Comparison of ENCODE assay signal across 9 cellular contexts in genomic region chr3:100316656-100317069, GRCh38. TPM values are rescaled to one million over a fixed set of nuclear protein-coding genes. Genes with fewer than 3 reads are reported as not detected.
DNase-seq lines count a peak whose midpoint lies in the region; ATAC-seq and TF ChIP-seq lines count a peak whose summit lies in the region.
"Had no signal": no experiment of that assay in that cellular context is flagged by ENCODE, and none has a peak within 500 bp of the region (broad histone marks: within the 10 kb centered on the region; RNA-seq: fewer than 3 reads in every experiment).

No MANE protein-coding gene starts in this region.

- peaks cover 17% of the 10 kb centered on the region for H3K36me3 ChIP-seq in SK-N-MC (ENCODE audit: insufficient read depth, low read length)
- peaks cover 53% of the 10 kb centered on the region for H3K36me3 ChIP-seq in lower lobe of right lung
- H3K36me3 ChIP-seq in testis (ENCODE audit: low read depth, missing control alignments): no peaks in the 10 kb centered on the region

- H3K4me1 ChIP-seq in lower lobe of right lung: peaks cover 5% of the 10 kb centered on the region
- H3K4me1 ChIP-seq in testis: peaks cover 4% of the 10 kb centered on the region

- WGBS in testis, 2 donors: 40 to 42% methylated on average over 8 of the region's 8 CpGs

- H3K27ac ChIP-seq in SK-N-MC: no peak overlapping the region
- no peak overlapping the region for H3K27ac ChIP-seq in lower lobe of right lung
- H3K27ac ChIP-seq in testis: no peak overlapping the region
- H3K27ac ChIP-seq: BLaER1 treated with 17β-estradiol and CSF1 and Interleukin-3, amounts not matched to agents 10 nM and 100 nM had no signal

- peak; percentile 6 for DNase-seq in DMS153 treated with DMSO at 0.1 percent for 48 hours (lab: John Stamatoyannopoulos, UW; ENCODE audit: unreplicated experiment)
- no peak for DNase-seq in DMS153 (lab: John Stamatoyannopoulos, UW)
- peak; percentile 44 for DNase-seq in Jurkat, Clone E6-1 (ENCODE audit: low read depth, low spot score)
- DNase-seq in SK-N-MC (ENCODE audit: low read depth, low spot score): peak; percentile 64
- peak; percentile 60 for DNase-seq in dedifferentiated amniotic fluid mesenchymal stem cell (ENCODE audit: extremely low spot score)
- DNase-seq in lower lobe of right lung: no peak
- DNase-seq in testis: peak; percentile 41

- intact Hi-C loops in lower lobe of right lung (cut with DNase I): no loop called here
- intact Hi-C loops in testis (cut with DNase I; ENCODE audit: low total_unique reads): no loop called here

- H3K9me3 ChIP-seq in SK-N-MC (ENCODE audit: low read depth, low read length): no peaks in the 10 kb centered on the region
- no peaks in the 10 kb centered on the region for H3K9me3 ChIP-seq in lower lobe of right lung
- H3K9me3 ChIP-seq in testis: no peaks in the 10 kb centered on the region
- H3K9me3 ChIP-seq: BLaER1 treated with 17β-estradiol and CSF1 and Interleukin-3, amounts not matched to agents 10 nM and 100 nM had no signal

- H3K4me3 ChIP-seq in Jurkat, Clone E6-1 (ENCODE audit: low read length): no peak overlapping the region
- H3K4me3 ChIP-seq in SK-N-MC (no peak overlapping the region), lower lobe of right lung (no peak overlapping the region), testis (no peak overlapping the region)
- H3K4me3 ChIP-seq: BLaER1 treated with 17β-estradiol and CSF1 and Interleukin-3, amounts not matched to agents 10 nM and 100 nM had no signal

- H3K9ac ChIP-seq in SK-N-MC (ENCODE audit: insufficient read length): no peak overlapping the region

- TF ChIP-seq CTCF in lower lobe of right lung (IDR thresholded peaks at IDR 0.05): peak; percentile 60
- peak; percentile 46 to 61 (median 47) for TF ChIP-seq CTCF in testis (IDR thresholded peaks at IDR 0.05)

- TF ChIP-seq POLR2A in testis (IDR thresholded peaks at IDR 0.05): no peak

- peak; percentile 78 for ATAC-seq in GM21619 (IDR thresholded peaks at IDR 0.05; ENCODE audit: unreplicated experiment)
- ATAC-seq in lower lobe of right lung: peak; percentile 69 to 76

- H3K27me3 ChIP-seq in lower lobe of right lung (ENCODE audit: low read depth) (no peaks in the 10 kb centered on the region), testis (no peaks in the 10 kb centered on the region)
- H3K27me3 ChIP-seq: BLaER1 treated with 17β-estradiol and CSF1 and Interleukin-3, amounts not matched to agents 10 nM and 100 nM had no signal

RNA-seq across cellular contexts. Expression of gene NIT2, which starts 17.9 kb away (rescaled TPM):
- 115 TPM for polyA plus RNA-seq in Jurkat, Clone E6-1 (2012; ENCODE audit: insufficient read depth, insufficient read length)
- total RNA-seq in lower lobe of right lung (33.9 TPM), testis (10 to 100 TPM; 22.9 to 29.1 TPM)
- polyA plus RNA-seq in testis (ENCODE audit: insufficient read depth, low read depth, low replicate concordance): 21.7 TPM

RNA-seq across cellular contexts. Expression of gene TBC1D23, which starts 55.9 kb away (rescaled TPM):
- polyA plus RNA-seq in Jurkat, Clone E6-1 (2012; ENCODE audit: insufficient read depth, insufficient read length): 7.6 TPM
- 41.9 TPM for total RNA-seq in lower lobe of right lung
- 10 to 100 TPM; 28.7 to 35.6 TPM for total RNA-seq in testis
- polyA plus RNA-seq in testis (ENCODE audit: insufficient read depth, low read depth, low replicate concordance): 20.6 TPM

Comparison
In these comparisons a context has a peak if more than half of its experiments do, and no peak if none do; other contexts are left out.
1. DNase-seq: peak in DMS153 treated with DMSO at 0.1 percent for 48 hours (single experiment), Jurkat, Clone E6-1 (single experiment), SK-N-MC (single experiment), dedifferentiated amniotic fluid mesenchymal stem cell (single experiment) and testis (single experiment); none in DMS153 (single experiment) and lower lobe of right lung (single experiment).